Comparison of ENCODE assay signal across 18 cellular contexts in genomic region chr3:158777171-158777873, GRCh38. TPM values are rescaled to one million over a fixed set of nuclear protein-coding genes. Genes with fewer than 3 reads are reported as not detected.
A peak's percentile ranks its signal among the peaks of the same experiment; 100 is the strongest.
DNase-seq lines count a peak whose midpoint lies in the region; ATAC-seq, FAIRE-seq and TF ChIP-seq lines count a peak whose summit lies in the region.
"Had no signal": no experiment of that assay in that cellular context is flagged by ENCODE, and none has a peak within 500 bp of the region (broad histone marks: within the 10 kb centered on the region; RNA-seq: fewer than 3 reads in every experiment).

No MANE protein-coding gene starts in this region.

- FAIRE-seq in K562 (lab: Jason Lieb, UNC) (no peak), RCC 7860 (lab: Jason Lieb, UNC) (no peak)
- FAIRE-seq: H1, HepG2 had no signal

- H3K4me1 Mint-ChIP-seq in CD4-positive, alpha-beta T cell (ENCODE audit: low read depth): no peaks in the 10 kb centered on the region

- no peaks in the 10 kb centered on the region for H3K36me3 Mint-ChIP-seq in CD4-positive, alpha-beta T cell (ENCODE audit: low read depth)

- peaks cover 27% of the 10 kb centered on the region for H3F3A ChIP-seq in PC-9 (ENCODE audit: insufficient read depth, low read depth)

- in situ Hi-C loops in K562 (cut with MboI): loop anchor here (25.0 kb wide), 1 partner anchor 1165 kb away; no protein-coding TSS in a partner anchor

- H3K4me1 ChIP-seq in PC-9 (replicated peaks; ENCODE audit: insufficient read depth): peaks cover 38% of the 10 kb centered on the region
- peaks cover 13 to 38% of the 10 kb centered on the region in 2 experiments; a peak in 4 of 5 replicates for H3K4me1 ChIP-seq in K562 (replicated peaks in 1 of 2; ENCODE audit: control insufficient read depth in 2 of 2, insufficient read depth in 2 of 2, low read length in 2 of 2)
- peaks cover 54% of the 10 kb centered on the region for H3K4me1 ChIP-seq in lower lobe of right lung
- no peaks in the 10 kb centered on the region for H3K4me1 ChIP-seq in skeletal muscle tissue (ENCODE audit: control insufficient read depth in 3 of 3, insufficient read depth in 3 of 3, low read length in 3 of 3)
- H3K4me1 ChIP-seq: BE2C had no signal

- H3K27ac ChIP-seq in PC-9: peak overlapping the region; percentile 2; the same call in 1 of the 2 replicates
- H3K27ac ChIP-seq in K562 (ENCODE audit: extremely low read depth, low read depth, low read length): no peak overlapping the region
- peak overlapping the region; percentile 14 for H3K27ac ChIP-seq in lower lobe of right lung
- H3K27ac ChIP-seq in skeletal muscle tissue (ENCODE audit: low read depth, low read length): peak overlapping the region; percentile 22
- H3K27ac ChIP-seq in CD4-positive, alpha-beta T cell (ENCODE audit: low read depth, low read length): no peak overlapping the region

- no peak overlapping the region for H3K4me3 Mint-ChIP-seq in CD4-positive, alpha-beta T cell

- no peak for TF ChIP-seq EP300 in K562 (IDR thresholded peaks at IDR 0.05; ENCODE audit: low read length)

- no peak for TF ChIP-seq RAD21 in K562 (CRISPR knock-in tag; conservative IDR thresholded peaks at IDR 0.05 in 1 of 2, IDR thresholded peaks at IDR 0.05 in 1 of 2)

- H3K4me2 ChIP-seq in PC-9 (no peak overlapping the region), K562 (ENCODE audit: insufficient read depth, low read length) (no peak overlapping the region; the same call in 1 of the 2 replicates)

- H4K20me1 ChIP-seq in PC-9 (ENCODE audit: insufficient read depth) (no peaks in the 10 kb centered on the region), K562 (replicated peaks; ENCODE audit: control insufficient read depth, insufficient read depth, low read length) (no peaks in the 10 kb centered on the region)

- ATAC-seq in K562 (0 out of 3 replicates have a peak, but pooled peaks have one; percentile 8), lower lobe of right lung (peak in 1 of 2 donors; percentile 44), GM21717 (IDR thresholded peaks at IDR 0.05; ENCODE audit: unreplicated experiment) (no peak)
- ATAC-seq in CD4-positive, alpha-beta T cell (ENCODE audit: poor library complexity): no peak

- DNase-seq in PC-9: no peak
- peak in 1 of 4 experiments; percentile 32 for DNase-seq in K562 (ENCODE audit: extremely low read depth in 1 of 4, low spot score in 3 of 4)
- DNase-seq in lower lobe of right lung: no peak
- DNase-seq in kidney glomerular epithelial cell (lab: John Stamatoyannopoulos, UW): no peak
- DNase-seq in RCC 7860 (ENCODE audit: low spot score): no peak
- DNase-seq in CD4-positive, alpha-beta T cell: no peak
- DNase-seq: BE2C; CD8-positive, alpha-beta memory T cell; DND-41; GDM1; Kasumi-1; NCI-H1417 treated with DMSO at 0.1 percent for 48 hours; NCI-H2029; NCI-H510A had no signal

- CTCF ChIA-PET in PC-9 (lab: Charles Lee): interaction anchor here (1.4 kb wide), 1 partner anchor 12 kb away, joined by 4 read pairs; no protein-coding TSS in a partner anchor
- CTCF ChIA-PET in K562 (lab: Yijun Ruan, JAX; ENCODE audit: low intra/inter-chr PET ratio): no interaction called here
- CTCF ChIA-PET in CD4-positive, alpha-beta T cell (lab: Charles Lee): interaction anchor here (1.0 kb wide), 1 partner anchor 14 kb away, joined by 3 read pairs; no protein-coding TSS in a partner anchor

- 15% methylated on average over 3 of the region's 3 CpGs for WGBS in K562 (ENCODE audit: insufficient coverage, low coverage, missing lambda C conversion rate)

- no peaks in the 10 kb centered on the region for H3K9me3 Mint-ChIP-seq in CD4-positive, alpha-beta T cell
- H3K9me3 Mint-ChIP-seq: CD8-positive, alpha-beta memory T cell had no signal

- POLR2A ChIA-PET in PC-9 (lab: Charles Lee; ENCODE audit: unreplicated experiment): no interaction called here
- POLR2A ChIA-PET in K562 (lab: Yijun Ruan, JAX): interaction anchor here (0.6 to 2.4 kb wide), 11 partner anchors 9 to 672 kb away, joined by 3 to 5 read pairs (median 3); no protein-coding TSS in a partner anchor
- POLR2A ChIA-PET in CD4-positive, alpha-beta T cell (lab: Charles Lee): no interaction called here

- H3K9me1 ChIP-seq in K562 (ENCODE audit: control insufficient read depth, insufficient read depth, low read length): no peaks in the 10 kb centered on the region

- H3K9ac ChIP-seq in K562 (ENCODE audit: insufficient read depth in 1 of 2, low read depth in 2 of 2, low read length in 2 of 2): no peak overlapping the region
- no peak overlapping the region for H3K9ac ChIP-seq in skeletal muscle tissue (ENCODE audit: low read depth in 1 of 3, low read length in 3 of 3)

- intact Hi-C loops in PC-9 (cut with micrococcal nuclease; ENCODE audit: unreplicated experiment): no loop called here
- intact Hi-C loops in K562 (cut with micrococcal nuclease): no loop called here
- intact Hi-C loops in lower lobe of right lung (cut with DNase I): no loop called here
- intact Hi-C loops in CD4-positive, alpha-beta T cell (cut with DNase I, micrococcal nuclease): no loop called here

- no peaks in the 10 kb centered on the region for H3K27me3 ChIP-seq in PC-9 (ENCODE audit: insufficient read depth, low read depth)
- H3K27me3 ChIP-seq in K562 (ENCODE audit: control insufficient read depth in 2 of 2, insufficient read depth in 2 of 2, low read length in 2 of 2): no peaks in the 10 kb centered on the region
- H3K27me3 ChIP-seq in lower lobe of right lung (ENCODE audit: low read depth): no peaks in the 10 kb centered on the region
- no peaks in the 10 kb centered on the region for H3K27me3 ChIP-seq in skeletal muscle tissue (ENCODE audit: control insufficient read depth in 3 of 3, insufficient read depth in 3 of 3, low read length in 3 of 3)
- H3K27me3 ChIP-seq in CD4-positive, alpha-beta T cell (ENCODE audit: control insufficient read depth, insufficient read depth, low read length): no peaks in the 10 kb centered on the region
- H3K27me3 ChIP-seq: BE2C had no signal

- no peaks in the 10 kb centered on the region for H3K9me2 ChIP-seq in PC-9 (ENCODE audit: insufficient read depth)

- no peaks in the 10 kb centered on the region for H3K27me3 Mint-ChIP-seq in CD4-positive, alpha-beta T cell

- no peak overlapping the region for H2AFZ ChIP-seq in PC-9
- no peak overlapping the region for H2AFZ ChIP-seq in K562 (ENCODE audit: low read depth, low read length)

- H3K27ac Mint-ChIP-seq in CD4-positive, alpha-beta T cell: no peak overlapping the region

- H3K4me3 ChIP-seq in PC-9 (no peak overlapping the region), K562 (no peak overlapping the region), lower lobe of right lung (no peak overlapping the region), skeletal muscle tissue (ENCODE audit: low read length in 3 of 3) (no peak overlapping the region)

- TF ChIP-seq CTCF in PC-9 (conservative IDR thresholded peaks at IDR 0.05) (no peak), K562 (IDR thresholded peaks at IDR 0.05 in 2 of 3, conservative IDR thresholded peaks at IDR 0.05 in 1 of 3; ENCODE audit: insufficient read depth in 2 of 3, low read depth in 1 of 3, low read length in 3 of 3) (no peak), lower lobe of right lung (IDR thresholded peaks at IDR 0.05) (no peak)
- TF ChIP-seq CTCF in CD4-positive, alpha-beta T cell (IDR thresholded peaks at IDR 0.05): no peak

- BruUV-seq in PC-9 (replicated peaks; lab: Mats Ljungman, UMichigan): no TSS peak
- no TSS peak for BruUV-seq in K562 (replicated peaks; lab: Mats Ljungman, UMichigan)

- H3K9me3 ChIP-seq in PC-9 (ENCODE audit: insufficient read depth, low read depth) (no peaks in the 10 kb centered on the region; the same call in 1 of the 2 replicates), K562 (replicated peaks; ENCODE audit: control insufficient read depth, insufficient read depth, low read depth, low read length) (no peaks in the 10 kb centered on the region; the same call in 1 of the 2 replicates), lower lobe of right lung (no peaks in the 10 kb centered on the region), skeletal muscle tissue (ENCODE audit: control insufficient read depth in 3 of 3, low read length in 3 of 3) (no peaks in the 10 kb centered on the region)
- no peaks in the 10 kb centered on the region for H3K9me3 ChIP-seq in CD4-positive, alpha-beta T cell (ENCODE audit: control insufficient read depth, low read length)
- H3K9me3 ChIP-seq: BE2C had no signal

- TF ChIP-seq POLR2A in K562 (conservative IDR thresholded peaks at IDR 0.05): no peak

- H3K79me2 ChIP-seq in PC-9 (ENCODE audit: low read depth) (no peaks in the 10 kb centered on the region), K562 (ENCODE audit: control insufficient read depth, insufficient read depth, low read length) (no peaks in the 10 kb centered on the region)

- 0 out of 2 replicates have a peak, but pooled peaks cover 10% of the 10 kb centered on the region for H3K36me3 ChIP-seq in PC-9 (ENCODE audit: low read depth)
- no peaks in the 10 kb centered on the region; the same call in 2 of the 3 replicates for H3K36me3 ChIP-seq in K562 (ENCODE audit: control insufficient read depth, insufficient read depth, low read length)
- H3K36me3 ChIP-seq in lower lobe of right lung: no peaks in the 10 kb centered on the region
- no peaks in the 10 kb centered on the region for H3K36me3 ChIP-seq in skeletal muscle tissue (ENCODE audit: control insufficient read depth in 3 of 3, insufficient read depth in 3 of 3, low read length in 3 of 3)
- H3K36me3 ChIP-seq: BE2C had no signal

RNA-seq across cellular contexts. Expression of gene MFSD1, which starts 24.5 kb away (rescaled TPM):
- total RNA-seq in PC-9 (2021) (31.0 and 38.6 TPM in 2 replicates), K562 (2014; rRNA removed) (25.6 and 26.4 TPM in 2 replicates), K562 (2014; rRNA removed; fragmentation: Illumina TruSeq; extraction: Trizol) (40.3 and 47.2 TPM in 2 replicates), K562 (2015; rRNA removed; fragmentation: Illumina TruSeq; extraction: Trizol) (39.0 and 43.9 TPM in 2 replicates), K562 (2021) (28.6 and 31.2 TPM in 2 replicates), lower lobe of right lung (102 TPM), skeletal muscle tissue (49.1 TPM)
- 33.7 and 51.7 TPM in 2 replicates for total RNA-seq in K562 (2011; cell fraction: chromatin; rRNA removed; ENCODE audit: low replicate concordance)
- total RNA-seq in K562 (2011; cell fraction: nucleolus; rRNA removed): 32.1 and 34.5 TPM in 2 replicates
- 42.4 and 60.5 TPM in 2 replicates for total RNA-seq in K562 (2011; cell fraction: nucleoplasm; rRNA removed)
- polyA plus RNA-seq in K562 (2011; rRNA removed) (35.5 and 49.5 TPM in 2 replicates), K562 (2014; fragmentation: Illumina TruSeq; extraction: Trizol) (27.5 and 28.4 TPM in 2 replicates), K562 (2014; fragmentation: Nextera tagmentation; extraction: Ambion mirVana) (10 to 100 TPM in 1 of 2 experiments, 1 to 10 TPM in 1; 8.7 to 11.4 TPM), K562 (2014; rRNA removed) (31.3 and 33.4 TPM in 2 replicates)
- polyA plus RNA-seq in K562 (2011; cell fraction: cytosol; rRNA removed): 26.6 and 51.5 TPM in 2 replicates
- polyA plus RNA-seq in K562 (2011; cell fraction: nucleus; rRNA removed): 22.9 and 31.5 TPM in 2 replicates
- 21.6 and 28.0 TPM in 2 replicates for polyA plus RNA-seq in K562 (2012)
- polyA minus RNA-seq in K562 (2011; rRNA and poly(A)+ RNA removed): 52.2 and 58.3 TPM in 2 replicates
- 19.7 and 24.4 TPM in 2 replicates for polyA minus RNA-seq in K562 (2011; cell fraction: cytosol; rRNA and poly(A)+ RNA removed)
- polyA minus RNA-seq in K562 (2011; cell fraction: nucleus; rRNA and poly(A)+ RNA removed): 21.7 and 30.3 TPM in 2 replicates
- 1 to 10 TPM; 7.2 to 7.6 TPM for total RNA-seq in CD4-positive, alpha-beta T cell

RNA-seq across cellular contexts. Expression of gene RARRES1, which starts 45.1 kb away (rescaled TPM):
- total RNA-seq in PC-9 (2021) (9.3 and 20.5 TPM in 2 replicates), K562 (2014; rRNA removed) (not detected in 2 replicates), K562 (2014; rRNA removed; fragmentation: Illumina TruSeq; extraction: Trizol) (not detected in 2 replicates), K562 (2015; rRNA removed; fragmentation: Illumina TruSeq; extraction: Trizol) (not detected in 2 replicates), K562 (2021) (not detected in 2 replicates), lower lobe of right lung (65.8 TPM), skeletal muscle tissue (1.6 TPM)
- not detected in 2 replicates for total RNA-seq in K562 (2011; cell fraction: chromatin; rRNA removed; ENCODE audit: low replicate concordance)
- not detected in 2 replicates for total RNA-seq in K562 (2011; cell fraction: nucleolus; rRNA removed)
- not detected in 2 replicates for total RNA-seq in K562 (2011; cell fraction: nucleoplasm; rRNA removed)
- polyA plus RNA-seq in K562 (2011; rRNA removed) (not detected in 2 replicates), K562 (2014; fragmentation: Illumina TruSeq; extraction: Trizol) (not detected in 2 replicates), K562 (2014; fragmentation: Nextera tagmentation; extraction: Ambion mirVana) (not detected), K562 (2014; rRNA removed) (not detected in 2 replicates)
- not detected in 2 replicates for polyA plus RNA-seq in K562 (2011; cell fraction: cytosol; rRNA removed)
- polyA plus RNA-seq in K562 (2011; cell fraction: nucleus; rRNA removed): not detected in 2 replicates
- polyA plus RNA-seq in K562 (2012): not detected in 2 replicates
- not detected in 2 replicates for polyA minus RNA-seq in K562 (2011; rRNA and poly(A)+ RNA removed)
- polyA minus RNA-seq in K562 (2011; cell fraction: cytosol; rRNA and poly(A)+ RNA removed): not detected in 2 replicates
- not detected in 2 replicates for polyA minus RNA-seq in K562 (2011; cell fraction: nucleus; rRNA and poly(A)+ RNA removed)
- not detected for total RNA-seq in CD4-positive, alpha-beta T cell
- total RNA-seq: CD8-positive, alpha-beta memory T cell; HepG2 had no signal
- polyA plus RNA-seq: CD8-positive, alpha-beta memory T cell; HepG2 had no signal

Comparison
In these comparisons a context has a peak if more than half of its experiments do, and no peak if none do; other contexts are left out.
1. H3K27ac ChIP-seq: peak in PC-9 (single experiment), lower lobe of right lung (single experiment) and skeletal muscle tissue (single experiment); none in K562 (single experiment) and CD4-positive, alpha-beta T cell (single experiment).